1 cellular context compared by ENCODE assay signal in genomic region chr7:102287082-102287464, GRCh38.
A peak's percentile ranks its signal among the peaks of the same experiment; 100 is the strongest.
TF ChIP-seq lines count a peak whose summit lies in the region.

No MANE protein-coding gene starts in this region.

TF ChIP-seq in K562, 482 proteins besides CTCF, POLR2A, EP300 and RAD21:
- TF ChIP-seq, protein P1, sequence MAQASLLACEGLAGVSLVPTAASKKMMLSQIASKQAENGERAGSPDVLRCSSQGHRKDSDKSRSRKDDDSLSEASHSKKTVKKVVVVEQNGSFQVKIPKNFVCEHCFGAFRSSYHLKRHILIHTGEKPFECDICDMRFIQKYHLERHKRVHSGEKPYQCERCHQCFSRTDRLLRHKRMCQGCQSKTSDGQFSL (CRISPR knock-in tag; IDR thresholded peaks at IDR 0.05), result 0 out of 2 replicates have a peak, but pooled peaks have one; percentile 20
- TF ChIP-seq, protein P1 (tag; IDR thresholded peaks at IDR 0.05), result no peak
- TF ChIP-seq RBM34 (IDR thresholded peaks at IDR 0.05; ENCODE audit: borderline replicate concordance, insufficient read depth, low read length) (no peak), NCOR1 (IDR thresholded peaks at IDR 0.05) (no peak), MAZ (CRISPR knock-in tag; conservative IDR thresholded peaks at IDR 0.05 in 1 of 2, IDR thresholded peaks at IDR 0.05 in 1 of 2) (peak in 1 of 2 experiments; percentile 41; a peak in 1 of 4 replicates), NR2F6 (CRISPR knock-in tag; IDR thresholded peaks at IDR 0.05) (no peak), PCBP1 (IDR thresholded peaks at IDR 0.05; ENCODE audit: low read depth, low read length, poor library complexity, severe bottlenecking) (peak; percentile 44), CREBBP (IDR thresholded peaks at IDR 0.05; ENCODE audit: low read depth, low read length) (no peak), NFIC (IDR thresholded peaks at IDR 0.05) (no peak), ZNF12 (CRISPR knock-in tag; IDR thresholded peaks at IDR 0.05) (no peak), ZNF644 (tag; IDR thresholded peaks at IDR 0.05; ENCODE audit: low read depth) (no peak), SNRNP70 (optimal IDR thresholded peaks at IDR 0.05; ENCODE audit: low read depth, low read length) (no peak), CLOCK (CRISPR knock-in tag; IDR thresholded peaks at IDR 0.05; ENCODE audit: borderline replicate concordance) (no peak), HDAC1 (IDR thresholded peaks at IDR 0.05) (0 out of 4 replicates have a peak, but pooled peaks of 1 of the 2 experiments have one; percentile 30), ZNF263 (CRISPR knock-in tag; IDR thresholded peaks at IDR 0.05; ENCODE audit: borderline replicate concordance) (peak; percentile 82), BMI1 (IDR thresholded peaks at IDR 0.05; ENCODE audit: low read length) (no peak), BRCA1 (IDR thresholded peaks at IDR 0.05) (no peak), BRCA1 (CRISPR knock-in tag; IDR thresholded peaks at IDR 0.05) (0 out of 2 replicates have a peak, but pooled peaks have one; percentile 65), TEAD1 (CRISPR knock-in tag; IDR thresholded peaks at IDR 0.05) (peak in 1 of 2 experiments; percentile 24; a peak in 1 of 4 replicates), LCOR (CRISPR knock-in tag; IDR thresholded peaks at IDR 0.05) (0 out of 2 replicates have a peak, but pooled peaks have one; percentile 24), HNRNPLL (IDR thresholded peaks at IDR 0.05; ENCODE audit: low read depth, low read length, poor library complexity, severe bottlenecking) (peak; percentile 89), RFX1 (IDR thresholded peaks at IDR 0.05) (no peak), SAFB (IDR thresholded peaks at IDR 0.05; ENCODE audit: borderline replicate concordance, low read depth, low read length) (peak; percentile 69; the same call in 1 of the 2 replicates), PBX2 (CRISPR knock-in tag; IDR thresholded peaks at IDR 0.05; ENCODE audit: low read depth) (no peak), PBX2 (tag; conservative IDR thresholded peaks at IDR 0.05; ENCODE audit: low read depth) (no peak), MBD2 (IDR thresholded peaks at IDR 0.05; ENCODE audit: borderline replicate concordance, low read depth) (no peak), PHF21A (IDR thresholded peaks at IDR 0.05; ENCODE audit: borderline replicate concordance, low read depth) (no peak), KDM5B (IDR thresholded peaks at IDR 0.05; ENCODE audit: insufficient replicate concordance, low read depth, low read length) (peak; percentile 27), ZNF57 (CRISPR knock-in tag; IDR thresholded peaks at IDR 0.05) (no peak), SMAD2 (IDR thresholded peaks at IDR 0.05; ENCODE audit: low read depth, low read length) (no peak), CTBP1 (IDR thresholded peaks at IDR 0.05; ENCODE audit: borderline replicate concordance) (peak; percentile 43), RNF2 (IDR thresholded peaks at IDR 0.05) (no peak), E2F3 (CRISPR knock-in tag; IDR thresholded peaks at IDR 0.05) (no peak), TFAP4 (CRISPR knock-in tag; IDR thresholded peaks at IDR 0.05; ENCODE audit: borderline replicate concordance) (0 out of 2 replicates have a peak, but pooled peaks have one; percentile 12), TCF3 (CRISPR knock-in tag; IDR thresholded peaks at IDR 0.05) (no peak)
- TF ChIP-seq, protein P2, sequence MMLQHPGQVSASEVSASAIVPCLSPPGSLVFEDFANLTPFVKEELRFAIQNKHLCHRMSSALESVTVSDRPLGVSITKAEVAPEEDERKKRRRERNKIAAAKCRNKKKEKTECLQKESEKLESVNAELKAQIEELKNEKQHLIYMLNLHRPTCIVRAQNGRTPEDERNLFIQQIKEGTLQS (IDR thresholded peaks at IDR 0.05), result no peak
- TF ChIP-seq, protein P2 (CRISPR knock-in tag; conservative IDR thresholded peaks at IDR 0.05), result no peak
- TF ChIP-seq, protein P3, sequence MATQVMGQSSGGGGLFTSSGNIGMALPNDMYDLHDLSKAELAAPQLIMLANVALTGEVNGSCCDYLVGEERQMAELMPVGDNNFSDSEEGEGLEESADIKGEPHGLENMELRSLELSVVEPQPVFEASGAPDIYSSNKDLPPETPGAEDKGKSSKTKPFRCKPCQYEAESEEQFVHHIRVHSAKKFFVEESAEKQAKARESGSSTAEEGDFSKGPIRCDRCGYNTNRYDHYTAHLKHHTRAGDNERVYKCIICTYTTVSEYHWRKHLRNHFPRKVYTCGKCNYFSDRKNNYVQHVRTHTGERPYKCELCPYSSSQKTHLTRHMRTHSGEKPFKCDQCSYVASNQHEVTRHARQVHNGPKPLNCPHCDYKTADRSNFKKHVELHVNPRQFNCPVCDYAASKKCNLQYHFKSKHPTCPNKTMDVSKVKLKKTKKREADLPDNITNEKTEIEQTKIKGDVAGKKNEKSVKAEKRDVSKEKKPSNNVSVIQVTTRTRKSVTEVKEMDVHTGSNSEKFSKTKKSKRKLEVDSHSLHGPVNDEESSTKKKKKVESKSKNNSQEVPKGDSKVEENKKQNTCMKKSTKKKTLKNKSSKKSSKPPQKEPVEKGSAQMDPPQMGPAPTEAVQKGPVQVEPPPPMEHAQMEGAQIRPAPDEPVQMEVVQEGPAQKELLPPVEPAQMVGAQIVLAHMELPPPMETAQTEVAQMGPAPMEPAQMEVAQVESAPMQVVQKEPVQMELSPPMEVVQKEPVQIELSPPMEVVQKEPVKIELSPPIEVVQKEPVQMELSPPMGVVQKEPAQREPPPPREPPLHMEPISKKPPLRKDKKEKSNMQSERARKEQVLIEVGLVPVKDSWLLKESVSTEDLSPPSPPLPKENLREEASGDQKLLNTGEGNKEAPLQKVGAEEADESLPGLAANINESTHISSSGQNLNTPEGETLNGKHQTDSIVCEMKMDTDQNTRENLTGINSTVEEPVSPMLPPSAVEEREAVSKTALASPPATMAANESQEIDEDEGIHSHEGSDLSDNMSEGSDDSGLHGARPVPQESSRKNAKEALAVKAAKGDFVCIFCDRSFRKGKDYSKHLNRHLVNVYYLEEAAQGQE (CRISPR knock-in tag; IDR thresholded peaks at IDR 0.05; ENCODE audit: low read depth), result peak; percentile 63; the same call in 1 of the 2 replicates
- TF ChIP-seq, protein P4, sequence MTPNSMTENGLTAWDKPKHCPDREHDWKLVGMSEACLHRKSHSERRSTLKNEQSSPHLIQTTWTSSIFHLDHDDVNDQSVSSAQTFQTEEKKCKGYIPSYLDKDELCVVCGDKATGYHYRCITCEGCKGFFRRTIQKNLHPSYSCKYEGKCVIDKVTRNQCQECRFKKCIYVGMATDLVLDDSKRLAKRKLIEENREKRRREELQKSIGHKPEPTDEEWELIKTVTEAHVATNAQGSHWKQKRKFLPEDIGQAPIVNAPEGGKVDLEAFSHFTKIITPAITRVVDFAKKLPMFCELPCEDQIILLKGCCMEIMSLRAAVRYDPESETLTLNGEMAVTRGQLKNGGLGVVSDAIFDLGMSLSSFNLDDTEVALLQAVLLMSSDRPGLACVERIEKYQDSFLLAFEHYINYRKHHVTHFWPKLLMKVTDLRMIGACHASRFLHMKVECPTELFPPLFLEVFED (CRISPR knock-in tag; conservative IDR thresholded peaks at IDR 0.05), result no peak
TF ChIP-seq in K562: peak in this region for 14.
